26 cellular contexts compared by ENCODE assay signal in the genomic region with DNA sequence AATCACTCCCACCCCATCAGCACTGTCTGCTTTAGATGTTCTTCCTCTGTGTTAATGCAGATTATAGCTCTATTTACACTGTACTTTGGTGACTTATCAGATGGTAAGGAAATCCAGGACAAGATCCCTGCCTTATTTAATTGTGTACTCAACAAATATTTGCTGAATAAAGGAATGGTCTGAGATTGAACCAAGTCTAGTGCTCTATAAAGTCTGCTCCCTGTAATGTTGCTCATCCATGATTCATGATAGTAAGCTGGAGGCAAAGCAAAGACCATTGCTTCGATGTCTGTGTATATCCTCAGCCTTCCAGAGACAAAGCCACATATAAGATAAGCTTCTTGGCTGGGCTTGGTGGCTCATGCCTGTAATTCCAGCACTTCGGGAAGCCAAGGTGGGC. TPM values are rescaled to one million over a fixed set of nuclear protein-coding genes. Genes with fewer than 3 reads are reported as not detected.
"Had no signal": no experiment of that assay in that cellular context is flagged by ENCODE, and none has a peak within 500 bp of the region (broad histone marks: within the 10 kb centered on the region; RNA-seq: fewer than 3 reads in every experiment).

No MANE protein-coding gene starts in this region.

- H3K4me3 ChIP-seq: heart right ventricle, left lung, lung, suprapubic skin, uterus had no signal

- H3K27ac ChIP-seq: epithelial cell of prostate, heart right ventricle, left lung, suprapubic skin, uterus had no signal

- H3K27me3 Mint-ChIP-seq: stimulated activated naive CD8-positive, alpha-beta T cell treated with anti-CD3 and anti-CD28 coated beads, Interleukin-15, amount 100 ng/mL, for 72 hours had no signal

- H3K4me1 ChIP-seq: left lung, suprapubic skin, uterus had no signal

- H3K27me3 ChIP-seq: heart right ventricle, left lung, suprapubic skin, uterus had no signal

- H3K36me3 ChIP-seq: left lung, suprapubic skin, uterus had no signal

- H3K4me3 Mint-ChIP-seq: activated B cell treated with CpG ODN at 0.5 μM for 24 hours; activated CD4-positive, alpha-beta T cell treated with anti-CD3 and anti-CD28 coated beads for 36 hours; activated naive CD8-positive, alpha-beta T cell treated with anti-CD3 and anti-CD28 coated beads for 36 hours; activated T-cell treated with anti-CD3 and anti-CD28 coated beads, Interleukin-2, amount 50 U/mL, for 24 hours; activated T-helper 17 cell treated with anti-CD3 and anti-CD28 coated beads, Interleukin-2, amount 50 U/mL, for 72 hours; naive thymus-derived CD8-positive, alpha-beta T cell; stimulated activated effector memory CD8-positive, alpha-beta T cell treated with anti-CD3 and anti-CD28 coated beads, Interleukin-12 subunit alpha, Interleukin-12 subunit beta, amount 100 ng/mL, for 72 hours; stimulated activated naive CD8-positive, alpha-beta T cell treated with anti-CD3 and anti-CD28 coated beads, Interleukin-15, amount 100 ng/mL, for 72 hours had no signal

- DNase-seq: activated B cell treated with CpG ODN at 0.5 μM for 24 hours; activated CD4-positive, alpha-beta T cell treated with anti-CD3 and anti-CD28 coated beads for 36 hours; activated CD4-positive, alpha-beta T cell treated with anti-CD3 and anti-CD28 coated beads, Interleukin-2, amount 50 U/mL, for 4 hours; activated CD8-positive, alpha-beta memory T cell treated with anti-CD3 and anti-CD28 coated beads for 24 hours; activated CD8-positive, alpha-beta memory T cell treated with anti-CD3 and anti-CD28 coated beads, Interleukin-2, amount 50 U/mL, for 4 hours; activated naive CD4-positive, alpha-beta T cell treated with Interleukin-2 at 50 U/mL for 16 hours; activated naive CD8-positive, alpha-beta T cell treated with anti-CD3 and anti-CD28 coated beads for 36 hours; activated T-cell treated with anti-CD3 and anti-CD28 coated beads, Interleukin-2, amount 50 U/mL, for 24 hours; cerebellar nuclear complex; cortex of kidney; foreskin fibroblast; heart right ventricle; left lung; naive thymus-derived CD8-positive, alpha-beta T cell; small intestine; stimulated activated CD4-positive, alpha-beta T cell treated with anti-CD3 and anti-CD28 coated beads, Interleukin-2, amount 100 ng/mL, for 24 hours; stimulated activated naive CD8-positive, alpha-beta T cell treated with anti-CD3 and anti-CD28 coated beads, Interleukin-15, amount 100 ng/mL, for 72 hours; T-helper 9 cell; trophoblast cell; uterus had no signal

- H3K36me3 Mint-ChIP-seq: activated naive CD8-positive, alpha-beta T cell treated with anti-CD3 and anti-CD28 coated beads for 36 hours; stimulated activated effector memory CD8-positive, alpha-beta T cell treated with anti-CD3 and anti-CD28 coated beads, Interleukin-12 subunit alpha, Interleukin-12 subunit beta, amount 100 ng/mL, for 72 hours had no signal

- ATAC-seq: activated CD4-positive, alpha-beta T cell treated with anti-CD3 and anti-CD28 coated beads for 36 hours; activated T-helper 17 cell treated with anti-CD3 and anti-CD28 coated beads, Interleukin-2, amount 50 U/mL, for 72 hours; heart right ventricle; left lung; naive thymus-derived CD8-positive, alpha-beta T cell; sciatic nerve; stimulated activated effector memory CD8-positive, alpha-beta T cell treated with anti-CD3 and anti-CD28 coated beads, Interleukin-12 subunit alpha, Interleukin-12 subunit beta, amount 100 ng/mL, for 72 hours; stimulated activated naive CD8-positive, alpha-beta T cell treated with anti-CD3 and anti-CD28 coated beads, Interleukin-15, amount 100 ng/mL, for 72 hours had no signal

- FAIRE-seq: small intestine had no signal

- H3K4me1 Mint-ChIP-seq: activated B cell treated with CpG ODN at 0.5 μM for 24 hours; activated CD4-positive, alpha-beta T cell treated with anti-CD3 and anti-CD28 coated beads for 36 hours; activated naive CD8-positive, alpha-beta T cell treated with anti-CD3 and anti-CD28 coated beads for 36 hours; activated T-helper 17 cell treated with anti-CD3 and anti-CD28 coated beads, Interleukin-2, amount 50 U/mL, for 72 hours; naive thymus-derived CD8-positive, alpha-beta T cell; stimulated activated effector memory CD8-positive, alpha-beta T cell treated with anti-CD3 and anti-CD28 coated beads, Interleukin-12 subunit alpha, Interleukin-12 subunit beta, amount 100 ng/mL, for 72 hours; stimulated activated naive CD8-positive, alpha-beta T cell treated with anti-CD3 and anti-CD28 coated beads, Interleukin-15, amount 100 ng/mL, for 72 hours had no signal

- H3K27ac Mint-ChIP-seq: activated B cell treated with CpG ODN at 0.5 μM for 24 hours; activated CD4-positive, alpha-beta T cell treated with anti-CD3 and anti-CD28 coated beads for 36 hours; activated naive CD8-positive, alpha-beta T cell treated with anti-CD3 and anti-CD28 coated beads for 36 hours; activated T-cell treated with anti-CD3 and anti-CD28 coated beads, Interleukin-2, amount 50 U/mL, for 24 hours; activated T-helper 17 cell treated with anti-CD3 and anti-CD28 coated beads, Interleukin-2, amount 50 U/mL, for 72 hours; naive thymus-derived CD8-positive, alpha-beta T cell; stimulated activated effector memory CD8-positive, alpha-beta T cell treated with anti-CD3 and anti-CD28 coated beads, Interleukin-12 subunit alpha, Interleukin-12 subunit beta, amount 100 ng/mL, for 72 hours; stimulated activated naive CD8-positive, alpha-beta T cell treated with anti-CD3 and anti-CD28 coated beads, Interleukin-15, amount 100 ng/mL, for 72 hours had no signal

RNA-seq across cellular contexts. Expression of a gene that starts 33.5 kb away (rescaled TPM):
- total RNA-seq: activated B cell treated with CpG ODN at 0.5 μM for 24 hours; activated naive CD8-positive, alpha-beta T cell treated with anti-CD3 and anti-CD28 coated beads for 36 hours; naive thymus-derived CD8-positive, alpha-beta T cell had no signal
